8 cellular contexts compared by ENCODE assay signal in genomic region chr3:185932213-185932612, GRCh38. TPM values are rescaled to one million over a fixed set of nuclear protein-coding genes. Genes with fewer than 3 reads are reported as not detected.
DNase-seq lines count a peak whose midpoint lies in the region; ATAC-seq and TF ChIP-seq lines count a peak whose summit lies in the region.

No MANE protein-coding gene starts in this region.

- H3K27me3 Mint-ChIP-seq in CD8-positive, alpha-beta T cell (ENCODE audit: low read depth) = no peaks in the 10 kb centered on the region

- H2AFZ ChIP-seq in neural cell (ENCODE audit: low read depth, low read length) = no peak overlapping the region

- H3K4me3 ChIP-seq in CD8-positive, alpha-beta T cell (ENCODE audit: low read depth, low read length) = peak overlapping the region; percentile 1
- H3K4me3 ChIP-seq in LNCaP clone FGC (ENCODE audit: low read depth, low read length) (peak overlapping the region; percentile 19; the same call in 1 of the 2 replicates), dorsolateral prefrontal cortex (peak overlapping the region in 50 of 59 donors; percentile 1 to 100 (median 95)), neural cell (ENCODE audit: low read length) (peak overlapping the region; percentile 77)

- CTCF ChIA-PET in CD8-positive, alpha-beta T cell (lab: Charles Lee) = interaction anchor here (3.9 kb wide), 1 partner anchor 11 kb away, joined by 25 read pairs; no protein-coding TSS in a partner anchor

- no peaks in the 10 kb centered on the region for H3K9me2 ChIP-seq in neural cell (ENCODE audit: insufficient read depth, low read length)

- intact Hi-C loops in CD8-positive, alpha-beta T cell (cut with DNase I, micrococcal nuclease) = loop anchor here (10.0 kb wide), 4 partner anchors 437 to 1203 kb away; partner anchors contain the start of genes RPL39L (in 1 of the 2) and TMEM41A (in 1 of the 2)
- intact Hi-C loops in dorsolateral prefrontal cortex (cut with DNase I) = loop anchor here (10.0 kb wide), 2 partner anchors 853 to 893 kb away; partner anchors contain the start of gene EIF4A2 (in 1 of the 2)

- peak overlapping the region; percentile 1 for H3K9ac ChIP-seq in neural cell (ENCODE audit: low read length)

- ATAC-seq in CD8-positive, alpha-beta T cell = no peak

- no peak for TF ChIP-seq CTCF in CD8-positive, alpha-beta T cell (IDR thresholded peaks at IDR 0.05)
- TF ChIP-seq CTCF in LNCaP clone FGC (IDR thresholded peaks at IDR 0.05; ENCODE audit: control insufficient read depth, extremely low read depth, insufficient read depth) = no peak
- no peak for TF ChIP-seq CTCF in dorsolateral prefrontal cortex (IDR thresholded peaks at IDR 0.05 in 54 of 56, conservative IDR thresholded peaks at IDR 0.05 in 2 of 56; ENCODE audit: low read depth in 1 of 56, partially characterized antibody in 56 of 56)
- no peak for TF ChIP-seq CTCF in neural cell (IDR thresholded peaks at IDR 0.05; ENCODE audit: poor library complexity, severe bottlenecking)

- H3K4me3 Mint-ChIP-seq in CD8-positive, alpha-beta T cell = peak overlapping the region; percentile 100

- H3K4me2 ChIP-seq in neural cell (ENCODE audit: low read length) = peak overlapping the region; percentile 78

- peaks cover 5% of the 10 kb centered on the region for H3K36me3 ChIP-seq in CD8-positive, alpha-beta T cell (ENCODE audit: insufficient read depth, low read length)
- H3K36me3 ChIP-seq in neural cell (ENCODE audit: insufficient read depth, low read length) = no peaks in the 10 kb centered on the region

- H3K79me2 ChIP-seq in neural cell (replicated peaks; ENCODE audit: insufficient read depth, low read length) = peaks cover 100% of the 10 kb centered on the region

- no peak for TF ChIP-seq RAD21 in neural cell (conservative IDR thresholded peaks at IDR 0.05)

- H3K27ac Mint-ChIP-seq in CD8-positive, alpha-beta T cell = peak overlapping the region; percentile 46

- H3K36me3 Mint-ChIP-seq in CD8-positive, alpha-beta T cell = peaks cover 80% of the 10 kb centered on the region

- peaks cover 87% of the 10 kb centered on the region for H3K4me1 Mint-ChIP-seq in CD8-positive, alpha-beta T cell (ENCODE audit: low read depth)

- POLR2A ChIA-PET in CD8-positive, alpha-beta T cell (lab: Charles Lee) = interaction anchor here (0.7 to 1.0 kb wide), 2 partner anchors 11 to 20 kb away, joined by 3 to 5 read pairs; no protein-coding TSS in a partner anchor

- no peak for DNase-seq in CD8-positive, alpha-beta T cell
- DNase-seq in LNCaP clone FGC (ENCODE audit: low read depth) (no peak), dorsolateral prefrontal cortex (no peak), NCI-H1092 (lab: John Stamatoyannopoulos, UW) (no peak), GM19238 (ENCODE audit: insufficient read length, low spot score) (no peak), NCI-H2081 treated with DMSO at 0.1 percent for 48 hours (lab: John Stamatoyannopoulos, UW) (no peak)
- no peak for DNase-seq in stimulated activated CD4-positive, alpha-beta T cell treated with anti-CD3 and anti-CD28 coated beads, Interleukin-4, amount 100 ng/mL, for 4 hours

- H3K9me3 Mint-ChIP-seq in CD8-positive, alpha-beta T cell = no peaks in the 10 kb centered on the region

- no peaks in the 10 kb centered on the region for H3K27me3 ChIP-seq in CD8-positive, alpha-beta T cell (ENCODE audit: insufficient read depth, low read length)
- no peaks in the 10 kb centered on the region for H3K27me3 ChIP-seq in dorsolateral prefrontal cortex
- H3K27me3 ChIP-seq in neural cell (ENCODE audit: insufficient read depth, low read depth, low read length) = no peaks in the 10 kb centered on the region

- H3K27ac ChIP-seq in CD8-positive, alpha-beta T cell (ENCODE audit: low read depth, low read length) = no peak overlapping the region
- H3K27ac ChIP-seq in dorsolateral prefrontal cortex = peak overlapping the region in 4 of 59 donors; percentile 5 to 48 (median 24)
- peak overlapping the region; percentile 35 for H3K27ac ChIP-seq in neural cell (ENCODE audit: low read length)

- H3K9me3 ChIP-seq in CD8-positive, alpha-beta T cell (ENCODE audit: low read length) = no peaks in the 10 kb centered on the region
- H3K9me3 ChIP-seq in neural cell (ENCODE audit: low read length) = no peaks in the 10 kb centered on the region

- no peaks in the 10 kb centered on the region for H3F3A ChIP-seq in neural cell (ENCODE audit: insufficient read depth, low read length, poor library complexity, severe bottlenecking)

- peaks cover 92% of the 10 kb centered on the region for H4K20me1 ChIP-seq in neural cell (ENCODE audit: insufficient read depth)

- H3K4me1 ChIP-seq in CD8-positive, alpha-beta T cell (ENCODE audit: insufficient read depth, low read length) = peaks cover 65% of the 10 kb centered on the region

- peak; percentile 38 for TF ChIP-seq EP300 in neural cell (conservative IDR thresholded peaks at IDR 0.05; ENCODE audit: poor library complexity, severe bottlenecking)

TF ChIP-seq in neural cell, 6 proteins besides CTCF, POLR2A, EP300 and RAD21:
- TF ChIP-seq EZH2 (IDR thresholded peaks at IDR 0.05; ENCODE audit: borderline replicate concordance, insufficient read depth, low read length, poor library complexity, severe bottlenecking) (no peak), POLR2AphosphoS5 (IDR thresholded peaks at IDR 0.05) (peak; percentile 46)

RNA-seq across cellular contexts. Expression of gene TRA2B, which starts 5.6 kb away (rescaled TPM):
- 100 to 1,000 TPM; 455 to 472 TPM for total RNA-seq in CD8-positive, alpha-beta T cell
- total RNA-seq in dorsolateral prefrontal cortex = 100 to 1,000 TPM in 21 of 120 experiments, 10 to 100 TPM in 99; 66.0 to 127 (median 89.1) TPM
- polyA plus RNA-seq in neural cell = 637 and 780 TPM in 2 replicates
- 407 and 468 TPM in 2 replicates for polyA minus RNA-seq in neural cell

Comparison
In these comparisons a context has a peak if more than half of its experiments do, and no peak if none do; other contexts are left out.
1. H3K4me3 ChIP-seq: peak in every context shown above with its lines; median percentile 95 in dorsolateral prefrontal cortex; 77 in neural cell; 19 in LNCaP clone FGC; 1 in CD8-positive, alpha-beta T cell.